Comparison of ENCODE assay signal across 21 cellular contexts in the genomic region with DNA sequence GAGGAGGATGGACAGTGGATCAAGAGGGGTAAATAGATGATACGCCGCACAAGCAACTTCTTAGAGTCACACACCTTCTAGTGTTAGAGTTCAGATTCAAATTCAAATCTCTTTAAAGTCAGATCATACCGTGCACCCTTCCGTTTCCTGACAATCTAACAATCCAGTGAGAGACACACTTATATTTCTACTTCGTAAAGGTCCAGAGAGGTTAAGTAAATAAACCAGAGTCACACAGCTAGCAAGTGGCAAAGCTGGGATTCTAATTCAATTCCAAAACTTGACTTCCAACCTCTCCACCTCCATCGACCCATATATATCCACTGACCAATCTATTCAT. TPM values are rescaled to one million over a fixed set of nuclear protein-coding genes. Genes with fewer than 3 reads are reported as not detected.
DNase-seq lines count a peak whose midpoint lies in the region; ATAC-seq, FAIRE-seq and TF ChIP-seq lines count a peak whose summit lies in the region.
"Had no signal": no experiment of that assay in that cellular context is flagged by ENCODE, and none has a peak within 500 bp of the region (broad histone marks: within the 10 kb centered on the region; RNA-seq: fewer than 3 reads in every experiment).

No MANE protein-coding gene starts in this region.

- H3K27me3 ChIP-seq in CD4-positive, alpha-beta T cell (ENCODE audit: control insufficient read depth, insufficient read depth, low read length), result no peaks in the 10 kb centered on the region
- no peaks in the 10 kb centered on the region for H3K27me3 ChIP-seq in Loucy (ENCODE audit: insufficient read depth, low read length, poor library complexity, severe bottlenecking)
- no peaks in the 10 kb centered on the region for H3K27me3 ChIP-seq in endothelial cell of umbilical vein (ENCODE audit: control insufficient read depth in 2 of 2, insufficient read depth in 2 of 2, low read length in 2 of 2)
- H3K27me3 ChIP-seq: SJSA1 had no signal

- H3K9me2 ChIP-seq in Loucy (replicated peaks; ENCODE audit: low read depth, low read length), result no peaks in the 10 kb centered on the region

- H3F3A ChIP-seq in Loucy (ENCODE audit: low read depth), result no peaks in the 10 kb centered on the region

- no peaks in the 10 kb centered on the region for H3K27me3 Mint-ChIP-seq in activated naive CD4-positive, alpha-beta T cell treated with anti-CD3 and anti-CD28 coated beads, Interleukin-2, amount 10 ng/mL, durations not matched to agents 7 days and 5 days
- H3K27me3 Mint-ChIP-seq in activated naive CD4-positive, alpha-beta T cell treated with anti-CD3 and anti-CD28 coated beads for 36 hours (ENCODE audit: low read depth), result no peaks in the 10 kb centered on the region
- H3K27me3 Mint-ChIP-seq in CD4-positive, alpha-beta T cell, result no peaks in the 10 kb centered on the region

- H2AFZ ChIP-seq in Loucy (ENCODE audit: low read length) (no peak overlapping the region), endothelial cell of umbilical vein (ENCODE audit: low read depth, low read length) (no peak overlapping the region)
- H2AFZ ChIP-seq: PC-9 had no signal

- CTCF ChIA-PET in activated naive CD4-positive, alpha-beta T cell treated with anti-CD3 and anti-CD28 coated beads, Interleukin-2, amount 10 ng/mL, durations not matched to agents 7 days and 5 days (lab: Charles Lee), result interaction anchor here (1.1 kb wide), 1 partner anchor 21 kb away, joined by 4 read pairs; no protein-coding TSS in a partner anchor
- CTCF ChIA-PET in activated naive CD4-positive, alpha-beta T cell treated with anti-CD3 and anti-CD28 coated beads for 36 hours (lab: Charles Lee), result interaction anchor here (3.6 kb wide), 1 partner anchor 12 kb away, joined by 14 read pairs; no protein-coding TSS in a partner anchor
- CTCF ChIA-PET in CD4-positive, alpha-beta T cell (lab: Charles Lee), result no interaction called here
- CTCF ChIA-PET in endothelial cell of umbilical vein (lab: Charles Lee), result interaction anchor here (0.9 to 1.3 kb wide), 5 partner anchors 9 to 23 kb away, joined by 3 to 5 read pairs (median 4); no protein-coding TSS in a partner anchor

- H3K9me1 ChIP-seq in endothelial cell of umbilical vein (replicated peaks; ENCODE audit: control insufficient read depth, extremely low read depth, insufficient read depth, low read length), result no peaks in the 10 kb centered on the region

- H3K9me3 ChIP-seq in CD4-positive, alpha-beta T cell (ENCODE audit: control insufficient read depth, low read length), result no peaks in the 10 kb centered on the region
- H3K9me3 ChIP-seq in Loucy (ENCODE audit: insufficient read depth, low read depth, low read length), result no peaks in the 10 kb centered on the region
- H3K9me3 ChIP-seq in endothelial cell of umbilical vein (replicated peaks; ENCODE audit: control insufficient read depth, insufficient read depth, low read length), result no peaks in the 10 kb centered on the region
- H3K9me3 ChIP-seq: SJSA1 had no signal

- no peak for FAIRE-seq in endothelial cell of umbilical vein (lab: Jason Lieb, UNC)
- FAIRE-seq: HepG2 had no signal

- H3K4me2 ChIP-seq in Loucy (ENCODE audit: low read depth, low read length, poor library complexity, severe bottlenecking), result peak overlapping the region; percentile 50
- H3K4me2 ChIP-seq in endothelial cell of umbilical vein (ENCODE audit: insufficient read depth, low read length), result peak overlapping the region; percentile 42
- H3K4me2 ChIP-seq: KMS-11, PC-9 had no signal

- H3K79me2 ChIP-seq in Loucy (ENCODE audit: insufficient read depth, low read length) (no peaks in the 10 kb centered on the region), endothelial cell of umbilical vein (ENCODE audit: control insufficient read depth, insufficient read depth, low read length) (no peaks in the 10 kb centered on the region)

- H3K9ac ChIP-seq in Loucy (ENCODE audit: low read depth, low read length, poor library complexity, severe bottlenecking) (no peak overlapping the region), endothelial cell of umbilical vein (replicated peaks; ENCODE audit: extremely low read depth, insufficient read depth, low read length) (no peak overlapping the region)
- H3K9ac ChIP-seq: KMS-11 had no signal

- no peaks in the 10 kb centered on the region for H4K20me1 ChIP-seq in Loucy (ENCODE audit: insufficient read depth, low read length, poor library complexity, severe bottlenecking)
- no peaks in the 10 kb centered on the region for H4K20me1 ChIP-seq in endothelial cell of umbilical vein (replicated peaks; ENCODE audit: control insufficient read depth, extremely low read depth, insufficient read depth, low read length)

- H3K36me3 Mint-ChIP-seq in activated naive CD4-positive, alpha-beta T cell treated with anti-CD3 and anti-CD28 coated beads, Interleukin-2, amount 10 ng/mL, durations not matched to agents 7 days and 5 days, result peaks cover 58% of the 10 kb centered on the region
- H3K36me3 Mint-ChIP-seq in activated naive CD4-positive, alpha-beta T cell treated with anti-CD3 and anti-CD28 coated beads for 36 hours (ENCODE audit: low read depth), result peaks cover 26% of the 10 kb centered on the region
- peaks cover 89% of the 10 kb centered on the region for H3K36me3 Mint-ChIP-seq in CD4-positive, alpha-beta T cell (ENCODE audit: low read depth)

- H3K27ac Mint-ChIP-seq in activated naive CD4-positive, alpha-beta T cell treated with anti-CD3 and anti-CD28 coated beads, Interleukin-2, amount 10 ng/mL, durations not matched to agents 7 days and 5 days, result peak overlapping the region; percentile 20
- H3K27ac Mint-ChIP-seq in activated naive CD4-positive, alpha-beta T cell treated with anti-CD3 and anti-CD28 coated beads for 36 hours, result no peak overlapping the region
- H3K27ac Mint-ChIP-seq in CD4-positive, alpha-beta T cell, result peak overlapping the region; percentile 8

- dilution Hi-C loops in endothelial cell of umbilical vein (cut with MboI; ENCODE audit: extremely low pct_ligation_motif_present, low sequenced_read_pairs), result no loop called here

- peaks cover 25% of the 10 kb centered on the region for H3K4me1 Mint-ChIP-seq in activated naive CD4-positive, alpha-beta T cell treated with anti-CD3 and anti-CD28 coated beads, Interleukin-2, amount 10 ng/mL, durations not matched to agents 7 days and 5 days
- peaks cover 43% of the 10 kb centered on the region for H3K4me1 Mint-ChIP-seq in activated naive CD4-positive, alpha-beta T cell treated with anti-CD3 and anti-CD28 coated beads for 36 hours (ENCODE audit: low read depth)
- H3K4me1 Mint-ChIP-seq in CD4-positive, alpha-beta T cell (ENCODE audit: low read depth), result peaks cover 88% of the 10 kb centered on the region

- POLR2A ChIA-PET in CD4-positive, alpha-beta T cell (lab: Charles Lee), result no interaction called here
- POLR2A ChIA-PET in endothelial cell of umbilical vein (lab: Charles Lee), result no interaction called here

- H3K4me3 ChIP-seq in Loucy (ENCODE audit: low read length, poor library complexity, severe bottlenecking) (peak overlapping the region; percentile 7), endothelial cell of umbilical vein (replicated peaks in 1 of 3; ENCODE audit: insufficient read depth in 1 of 3, low read depth in 1 of 3, low read length in 3 of 3) (no peak overlapping the region)
- H3K4me3 ChIP-seq: PC-9, SJSA1 had no signal

- DNase-seq in activated naive CD4-positive, alpha-beta T cell treated with anti-CD3 and anti-CD28 coated beads, Interleukin-2, amount 10 ng/mL, durations not matched to agents 7 days and 5 days, result no peak
- no peak for DNase-seq in activated naive CD4-positive, alpha-beta T cell treated with anti-CD3 and anti-CD28 coated beads for 36 hours
- DNase-seq in CD4-positive, alpha-beta T cell, result no peak
- DNase-seq in endothelial cell of umbilical vein (ENCODE audit: low read depth, low spot score), result no peak
- no peak for DNase-seq in DMS 273 treated with DMSO at 0.1 percent for 48 hours (lab: John Stamatoyannopoulos, UW)
- DNase-seq in NCI-H2196 (lab: John Stamatoyannopoulos, UW; ENCODE audit: unreplicated experiment), result no peak
- DNase-seq in activated CD4-positive, alpha-beta T cell treated with anti-CD3 and anti-CD28 coated beads, Interleukin-2, amount 50 U/mL, for 4 hours, result no peak
- DNase-seq: ACHN, AML-193, GOT3, NCI-H1048, NCI-H1436 treated with DMSO at 0.1 percent for 48 hours, NCI-H2029 treated with DMSO at 0.1 percent for 48 hours, NCI-H2171 treated with DMSO at 0.1 percent for 48 hours, NCI-H510A, NCI-H82, PC-9 had no signal

- H3K4me1 ChIP-seq in Loucy (ENCODE audit: insufficient read depth, low read length, poor library complexity, severe bottlenecking) (peaks cover 11% of the 10 kb centered on the region), endothelial cell of umbilical vein (ENCODE audit: control insufficient read depth, extremely low read depth, insufficient read depth, low read length) (peaks cover 10% of the 10 kb centered on the region)

- BruUV-seq in endothelial cell of umbilical vein (replicated peaks; lab: Mats Ljungman, UMichigan), result no TSS peak

- peaks cover 7% of the 10 kb centered on the region for H3K9me3 Mint-ChIP-seq in activated naive CD4-positive, alpha-beta T cell treated with anti-CD3 and anti-CD28 coated beads, Interleukin-2, amount 10 ng/mL, durations not matched to agents 7 days and 5 days
- no peaks in the 10 kb centered on the region for H3K9me3 Mint-ChIP-seq in activated naive CD4-positive, alpha-beta T cell treated with anti-CD3 and anti-CD28 coated beads for 36 hours
- no peaks in the 10 kb centered on the region for H3K9me3 Mint-ChIP-seq in CD4-positive, alpha-beta T cell

- intact Hi-C loops in activated naive CD4-positive, alpha-beta T cell treated with anti-CD3 and anti-CD28 coated beads for 36 hours (cut with micrococcal nuclease), result no loop called here
- intact Hi-C loops in CD4-positive, alpha-beta T cell (cut with DNase I, micrococcal nuclease), result no loop called here
- intact Hi-C loops in endothelial cell of umbilical vein (cut with micrococcal nuclease), result loop anchor here (1.0 kb wide), 1 partner anchor 10 kb away; no protein-coding TSS in a partner anchor

- no peak for TF ChIP-seq CTCF in CD4-positive, alpha-beta T cell (IDR thresholded peaks at IDR 0.05)
- TF ChIP-seq CTCF in Loucy (conservative IDR thresholded peaks at IDR 0.05; ENCODE audit: low read length), result no peak
- TF ChIP-seq CTCF in endothelial cell of umbilical vein (IDR thresholded peaks at IDR 0.05; ENCODE audit: extremely low read depth in 1 of 2, insufficient read depth in 1 of 2, low read depth in 1 of 2, low read length in 2 of 2), result no peak

- no peak overlapping the region for H3K27ac ChIP-seq in CD4-positive, alpha-beta T cell (ENCODE audit: low read depth, low read length)
- no peak overlapping the region for H3K27ac ChIP-seq in endothelial cell of umbilical vein (ENCODE audit: insufficient read depth, low read depth, low read length)
- H3K27ac ChIP-seq: KMS-11, PC-9, SJSA1 had no signal

- no peaks in the 10 kb centered on the region; the same call in 1 of the 2 replicates for H3K36me3 ChIP-seq in Loucy (ENCODE audit: insufficient read depth, low read length)
- no peaks in the 10 kb centered on the region for H3K36me3 ChIP-seq in endothelial cell of umbilical vein (ENCODE audit: control insufficient read depth in 2 of 2, extremely low read depth in 1 of 2, insufficient read depth in 2 of 2, low read length in 2 of 2)

- TF ChIP-seq POLR2A in endothelial cell of umbilical vein (IDR thresholded peaks at IDR 0.05; ENCODE audit: low read depth, low read length), result no peak

- no peak for ATAC-seq in CD4-positive, alpha-beta T cell (ENCODE audit: poor library complexity)
- ATAC-seq: HepG2 had no signal

- H3K4me3 Mint-ChIP-seq in activated naive CD4-positive, alpha-beta T cell treated with anti-CD3 and anti-CD28 coated beads, Interleukin-2, amount 10 ng/mL, durations not matched to agents 7 days and 5 days, result peak overlapping the region; percentile 2
- H3K4me3 Mint-ChIP-seq in activated naive CD4-positive, alpha-beta T cell treated with anti-CD3 and anti-CD28 coated beads for 36 hours, result no peak overlapping the region
- H3K4me3 Mint-ChIP-seq in CD4-positive, alpha-beta T cell, result no peak overlapping the region

RNA-seq across cellular contexts. Expression of a gene that starts 34.0 kb away (rescaled TPM):
- total RNA-seq in activated naive CD4-positive, alpha-beta T cell treated with anti-CD3 and anti-CD28 coated beads for 36 hours, result 10 to 100 TPM; 51.8 to 51.9 TPM
- total RNA-seq in CD4-positive, alpha-beta T cell, result 10 to 100 TPM; 26.8 to 27.2 TPM
- 0.53 and 0.80 TPM in 2 replicates for total RNA-seq in endothelial cell of umbilical vein
- 0.03 and 0.05 TPM in 2 replicates for polyA plus RNA-seq in endothelial cell of umbilical vein
- polyA plus RNA-seq in endothelial cell of umbilical vein (2011; cell fraction: cytosol; rRNA removed), result 0.03 and 0.06 TPM in 2 replicates
- 0.51 and 0.70 TPM in 2 replicates for polyA plus RNA-seq in endothelial cell of umbilical vein (2011; cell fraction: nucleus; rRNA removed)
- polyA plus RNA-seq in endothelial cell of umbilical vein (2012), result 0.04 and 0.07 TPM in 2 replicates
- polyA minus RNA-seq in endothelial cell of umbilical vein, result 0.46 and 0.81 TPM in 2 replicates
- polyA minus RNA-seq in endothelial cell of umbilical vein (2011; cell fraction: cytosol; rRNA and poly(A)+ RNA removed), result not detected
- polyA minus RNA-seq in endothelial cell of umbilical vein (2011; cell fraction: nucleus; rRNA and poly(A)+ RNA removed), result 1.3 and 2.0 TPM in 2 replicates
- polyA plus RNA-seq: HepG2 had no signal

Comparison
In these comparisons a context has a peak if more than half of its experiments do, and no peak if none do; other contexts are left out.
1. RNA of a gene that starts 34.0 kb away (total RNA-seq): 51.8 to 51.9 TPM in activated naive CD4-positive, alpha-beta T cell treated with anti-CD3 and anti-CD28 coated beads for 36 hours and 26.8 to 27.2 TPM in CD4-positive, alpha-beta T cell; 0.53 to 0.80 TPM in endothelial cell of umbilical vein; every median in the first group is over 10 times any median in the second.